Comparison of ENCODE assay signal across 1 cellular context in the genomic region with DNA sequence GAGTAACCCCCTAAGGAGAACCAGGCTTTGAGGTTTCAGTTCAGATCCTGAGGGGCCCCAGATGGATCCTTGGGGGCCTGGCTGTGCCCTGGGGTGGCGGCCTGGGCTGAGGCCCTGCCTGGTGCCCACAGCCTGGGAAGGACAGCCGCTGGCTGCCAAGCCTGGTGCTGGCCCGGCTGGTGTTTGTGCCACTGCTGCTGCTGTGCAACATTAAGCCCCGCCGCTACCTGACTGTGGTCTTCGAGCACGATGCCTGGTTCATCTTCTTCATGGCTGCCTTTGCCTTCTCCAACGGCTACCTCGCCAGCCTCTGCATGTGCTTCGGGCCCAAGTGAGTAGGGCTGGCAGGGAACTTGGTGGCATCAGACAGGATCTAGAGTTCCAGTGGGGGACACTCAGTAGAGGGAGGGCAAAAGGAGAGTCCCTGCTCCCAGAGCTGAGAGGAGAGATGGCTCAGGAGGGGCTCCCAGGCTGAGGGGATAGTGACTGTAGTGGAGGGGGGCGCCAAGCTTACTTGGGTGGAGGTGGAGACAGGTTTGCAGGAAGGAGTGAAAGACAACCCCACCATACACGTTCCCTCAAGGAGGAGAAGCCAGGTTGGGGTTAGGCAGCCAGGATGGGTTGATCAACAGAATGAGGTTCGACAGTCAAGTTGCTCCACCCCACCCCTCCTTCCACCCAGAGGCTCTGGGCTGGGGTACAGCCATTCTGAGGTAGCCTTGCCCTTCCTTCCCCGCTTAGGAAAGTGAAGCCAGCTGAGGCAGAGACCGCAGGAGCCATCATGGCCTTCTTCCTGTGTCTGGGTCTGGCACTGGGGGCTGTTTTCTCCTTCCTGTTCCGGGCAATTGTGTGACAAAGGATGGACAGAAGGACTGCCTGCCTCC.
TF ChIP-seq lines count a peak whose summit lies in the region.

No MANE protein-coding gene starts in this region.

TF ChIP-seq in endothelial cell of umbilical vein, 7 proteins besides CTCF, POLR2A, EP300 and RAD21:
- TF ChIP-seq FOS (IDR thresholded peaks at IDR 0.05; ENCODE audit: borderline replicate concordance, insufficient read depth, low read length): no peak
- TF ChIP-seq, protein P1, sequence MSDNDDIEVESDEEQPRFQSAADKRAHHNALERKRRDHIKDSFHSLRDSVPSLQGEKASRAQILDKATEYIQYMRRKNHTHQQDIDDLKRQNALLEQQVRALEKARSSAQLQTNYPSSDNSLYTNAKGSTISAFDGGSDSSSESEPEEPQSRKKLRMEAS (IDR thresholded peaks at IDR 0.05; ENCODE audit: insufficient read depth, insufficient read length): no peak
- no peak for TF ChIP-seq POLR2AphosphoS5 (IDR thresholded peaks at IDR 0.05; ENCODE audit: insufficient read depth, low read depth, low read length)
- TF ChIP-seq JUN (IDR thresholded peaks at IDR 0.05; ENCODE audit: borderline replicate concordance, insufficient read depth, insufficient read length, low read depth): no peak
- TF ChIP-seq GATA2 (IDR thresholded peaks at IDR 0.05; ENCODE audit: insufficient read depth, insufficient read length, low read depth, low read length): no peak
- no peak for TF ChIP-seq MYC (IDR thresholded peaks at IDR 0.05; ENCODE audit: low read depth, low read length)
- no peak for TF ChIP-seq EZH2 (IDR thresholded peaks at IDR 0.05; ENCODE audit: borderline replicate concordance, low read depth, low read length, severe bottlenecking)
